8 cellular contexts compared by ENCODE assay signal in the genomic region with DNA sequence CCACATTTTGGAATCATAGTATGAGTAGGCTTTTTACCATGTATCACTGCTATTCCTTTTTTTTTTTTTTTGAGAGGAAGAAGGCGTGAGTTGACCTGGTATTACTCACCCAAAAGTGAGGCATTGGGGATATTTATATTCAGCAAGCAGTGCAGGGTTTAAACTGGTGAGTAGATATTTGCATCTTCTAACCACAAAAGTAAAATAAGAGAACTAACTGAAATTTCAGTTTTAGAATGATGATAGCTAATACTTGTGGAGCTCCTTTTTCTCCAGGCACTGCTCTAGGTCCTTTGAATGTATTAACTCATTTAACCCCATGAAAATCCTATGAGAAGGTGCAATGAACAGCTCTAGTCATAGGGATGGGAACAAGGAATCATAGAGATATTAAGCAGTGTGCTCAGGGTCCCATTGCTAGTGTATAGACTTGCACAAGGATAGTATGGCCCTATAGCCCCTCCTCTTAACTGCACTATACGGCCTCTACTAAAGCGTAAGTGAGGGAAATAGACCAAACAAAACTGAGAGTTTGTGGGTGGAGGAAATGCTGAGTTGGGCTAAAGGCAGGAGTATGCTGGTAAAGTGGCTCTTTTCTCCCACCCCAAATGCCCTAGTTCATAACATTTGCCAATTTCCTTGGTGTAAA.
DNase-seq lines count a peak whose midpoint lies in the region; ATAC-seq and TF ChIP-seq lines count a peak whose summit lies in the region.

No MANE protein-coding gene starts in this region.

- peak; percentile 89 to 92 for ATAC-seq in activated T-cell treated with anti-CD3 and anti-CD28 coated beads, Interleukin-2, amount 50 U/mL, for 4 hours
- peak; percentile 68 for ATAC-seq in HG02840 (IDR thresholded peaks at IDR 0.05; ENCODE audit: low FRiP score, unreplicated experiment)

- H3K4me3 ChIP-seq in fibroblast of the aortic adventitia (ENCODE audit: low read depth, low read length), result no peak overlapping the region

- DNase-seq in activated T-cell treated with anti-CD3 and anti-CD28 coated beads, Interleukin-2, amount 50 U/mL, for 4 hours, result no peak
- no peak for DNase-seq in activated T-cell treated with anti-CD3 and anti-CD28 coated beads for 4 hours
- DNase-seq in NOMO-1 treated with dmso at 0.1 percent for 144 hours (lab: John Stamatoyannopoulos, UW; ENCODE audit: unreplicated experiment), result peak; percentile 43
- DNase-seq in fibroblast of the aortic adventitia (ENCODE audit: low read depth), result peak; percentile 70
- DNase-seq in cerebellum (ENCODE audit: low spot score), result no peak
- no peak for DNase-seq in DMS79 treated with DMSO at 0.1 percent for 48 hours (lab: John Stamatoyannopoulos, UW)
- DNase-seq in NCI-H2171 treated with DMSO at 0.1 percent for 48 hours (lab: John Stamatoyannopoulos, UW), result no peak

- H3K4me3 Mint-ChIP-seq in activated T-cell treated with anti-CD3 and anti-CD28 coated beads, Interleukin-2, amount 50 U/mL, for 4 hours, result peak overlapping the region; percentile 44

- peaks cover 65% of the 10 kb centered on the region for H3K4me1 Mint-ChIP-seq in activated T-cell treated with anti-CD3 and anti-CD28 coated beads, Interleukin-2, amount 50 U/mL, for 4 hours (ENCODE audit: low read depth)

- TF ChIP-seq CTCF in fibroblast of the aortic adventitia (IDR thresholded peaks at IDR 0.05; ENCODE audit: insufficient read depth, low read length), result no peak

- H3K9me3 Mint-ChIP-seq in activated T-cell treated with anti-CD3 and anti-CD28 coated beads, Interleukin-2, amount 50 U/mL, for 4 hours, result peaks cover 14% of the 10 kb centered on the region

- no peaks in the 10 kb centered on the region for H3K36me3 Mint-ChIP-seq in activated T-cell treated with anti-CD3 and anti-CD28 coated beads, Interleukin-2, amount 50 U/mL, for 4 hours (ENCODE audit: insufficient read depth)

- H3K27me3 Mint-ChIP-seq in activated T-cell treated with anti-CD3 and anti-CD28 coated beads, Interleukin-2, amount 50 U/mL, for 4 hours (ENCODE audit: low read depth), result no peaks in the 10 kb centered on the region

Comparison
In these comparisons a context has a peak if more than half of its experiments do, and no peak if none do; other contexts are left out.
1. DNase-seq: peak in NOMO-1 treated with dmso at 0.1 percent for 144 hours (single experiment) and fibroblast of the aortic adventitia (single experiment); none in activated T-cell treated with anti-CD3 and anti-CD28 coated beads, Interleukin-2, amount 50 U/mL, for 4 hours (single experiment), activated T-cell treated with anti-CD3 and anti-CD28 coated beads for 4 hours (single experiment), cerebellum (single experiment), DMS79 treated with DMSO at 0.1 percent for 48 hours (single experiment) and NCI-H2171 treated with DMSO at 0.1 percent for 48 hours (single experiment).